ENCODE assay signal across 27 cellular contexts in the genomic region with DNA sequence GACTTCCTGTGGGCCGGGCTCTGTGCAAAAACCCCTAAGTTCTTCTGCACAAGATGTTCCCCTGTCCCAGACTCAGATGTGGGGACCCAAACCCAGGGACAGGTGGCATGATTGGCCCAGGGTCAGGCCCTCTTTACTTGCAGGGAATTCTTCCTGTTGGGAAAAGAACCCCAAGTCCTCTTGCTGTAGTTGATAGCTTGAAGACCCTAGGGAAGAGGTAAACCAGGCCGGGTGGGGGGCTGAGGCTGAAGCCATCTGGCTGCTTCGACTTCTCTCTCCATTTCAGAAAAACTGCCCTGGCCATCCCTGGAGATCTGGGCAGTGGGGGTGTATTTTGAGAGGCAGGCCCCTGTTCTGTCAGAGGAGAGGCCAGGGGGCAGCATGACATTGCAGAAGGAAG. TPM values are rescaled to one million over a fixed set of nuclear protein-coding genes. Genes with fewer than 3 reads are reported as not detected.
"Had no signal": no experiment of that assay in that cellular context is flagged by ENCODE, and none has a peak within 500 bp of the region (broad histone marks: within the 10 kb centered on the region; RNA-seq: fewer than 3 reads in every experiment).

No MANE protein-coding gene starts in this region.

- H3K27me3 Mint-ChIP-seq: activated CD4-positive, alpha-beta T cell treated with anti-CD3 and anti-CD28 coated beads, Interleukin-2, amount 10 ng/mL, durations not matched to agents 24 days and 14 days; activated naive CD8-positive, alpha-beta T cell had no signal

- H3K4me3 Mint-ChIP-seq: activated CD4-positive, alpha-beta memory T cell treated with anti-CD3 and anti-CD28 coated beads for 36 hours; activated CD4-positive, alpha-beta T cell treated with anti-CD3 and anti-CD28 coated beads for 36 hours; activated CD4-positive, alpha-beta T cell treated with anti-CD3 and anti-CD28 coated beads, Interleukin-2, amount 10 ng/mL, durations not matched to agents 24 days and 14 days; activated CD8-positive, alpha-beta memory T cell treated with anti-CD3 and anti-CD28 coated beads, Interleukin-2, amount 10 ng/mL, durations not matched to agents 7 days and 5 days; activated CD8-positive, alpha-beta T cell treated with anti-CD3 and anti-CD28 coated beads, Interleukin-2, amount 10 ng/mL, durations not matched to agents 7 days and 5 days; activated naive CD8-positive, alpha-beta T cell; activated T-cell treated with anti-CD3 and anti-CD28 coated beads, Interleukin-2, amount 50 U/mL, for 4 hours; activated T-helper 17 cell treated with anti-CD3 and anti-CD28 coated beads, Interleukin-2, amount 50 U/mL, for 72 hours; endodermal cell had no signal

- H3K4me3 ChIP-seq: colonic mucosa had no signal

- H3K36me3 Mint-ChIP-seq: activated CD4-positive, alpha-beta memory T cell treated with anti-CD3 and anti-CD28 coated beads for 36 hours; activated CD8-positive, alpha-beta memory T cell treated with anti-CD3 and anti-CD28 coated beads, Interleukin-2, amount 10 ng/mL, durations not matched to agents 7 days and 5 days; activated naive CD8-positive, alpha-beta T cell had no signal

- H3K4me1 ChIP-seq: colonic mucosa had no signal

- H3K4me1 Mint-ChIP-seq: activated CD4-positive, alpha-beta T cell treated with anti-CD3 and anti-CD28 coated beads for 36 hours; activated T-helper 17 cell treated with anti-CD3 and anti-CD28 coated beads, Interleukin-2, amount 50 U/mL, for 72 hours had no signal

- H3K9me3 Mint-ChIP-seq: activated CD4-positive, alpha-beta T cell treated with anti-CD3 and anti-CD28 coated beads, Interleukin-2, amount 10 ng/mL, durations not matched to agents 24 days and 14 days had no signal

- DNase-seq: activated CD4-positive, alpha-beta memory T cell treated with anti-CD3 and anti-CD28 coated beads for 36 hours; activated CD4-positive, alpha-beta T cell treated with anti-CD3 and anti-CD28 coated beads for 36 hours; activated CD4-positive, alpha-beta T cell treated with anti-CD3 and anti-CD28 coated beads, Interleukin-2, amount 10 ng/mL, durations not matched to agents 24 days and 14 days; activated CD4-positive, CD25-positive, alpha-beta regulatory T cell; activated CD4-positive, CD25-positive, alpha-beta regulatory T cell treated with anti-CD3 and anti-CD28 coated beads, Interleukin-2, amount 50 U/mL, for 72 hours; activated CD8-positive, alpha-beta memory T cell treated with anti-CD3 and anti-CD28 coated beads, Interleukin-2, amount 10 ng/mL, durations not matched to agents 7 days and 5 days; activated CD8-positive, alpha-beta T cell treated with anti-CD3 and anti-CD28 coated beads, Interleukin-2, amount 10 ng/mL, durations not matched to agents 7 days and 5 days; activated effector memory CD4-positive, alpha-beta T cell treated with Interleukin-2 at 50 U/mL for 16 hours; activated gamma-delta T cell treated with Interleukin-2 at 50 U/mL for 16 hours; activated naive CD4-positive, alpha-beta T cell treated with anti-CD3 and anti-CD28 coated beads, Interleukin-2, amount 50 U/mL, for 16 hours; activated naive CD4-positive, alpha-beta T cell treated with Interleukin-2 at 50 U/mL for 16 hours; activated T-cell treated with anti-CD3 and anti-CD28 coated beads, Interleukin-2, amount 50 U/mL, for 4 hours; anterior cingulate cortex; caudate nucleus; colonic mucosa; effector memory CD4-positive, alpha-beta T cell; endodermal cell; head of caudate nucleus; T-helper 1 cell; T-helper 2 cell had no signal

- H3K36me3 ChIP-seq: brain microvascular endothelial cell, colonic mucosa had no signal

- H3K27ac Mint-ChIP-seq: activated CD4-positive, alpha-beta memory T cell treated with anti-CD3 and anti-CD28 coated beads for 36 hours; activated CD4-positive, alpha-beta T cell treated with anti-CD3 and anti-CD28 coated beads for 36 hours; activated CD4-positive, alpha-beta T cell treated with anti-CD3 and anti-CD28 coated beads, Interleukin-2, amount 10 ng/mL, durations not matched to agents 24 days and 14 days; activated CD8-positive, alpha-beta memory T cell treated with anti-CD3 and anti-CD28 coated beads, Interleukin-2, amount 10 ng/mL, durations not matched to agents 7 days and 5 days; activated CD8-positive, alpha-beta T cell treated with anti-CD3 and anti-CD28 coated beads, Interleukin-2, amount 10 ng/mL, durations not matched to agents 7 days and 5 days; activated naive CD8-positive, alpha-beta T cell; activated T-helper 17 cell treated with anti-CD3 and anti-CD28 coated beads, Interleukin-2, amount 50 U/mL, for 72 hours; endodermal cell had no signal

- H3K27me3 ChIP-seq: brain microvascular endothelial cell, colonic mucosa had no signal

- H3K27ac ChIP-seq: colonic mucosa had no signal

- H3K9me3 ChIP-seq: colonic mucosa had no signal

- ATAC-seq: activated CD4-positive, alpha-beta T cell treated with anti-CD3 and anti-CD28 coated beads for 36 hours; activated CD8-positive, alpha-beta memory T cell treated with anti-CD3 and anti-CD28 coated beads, Interleukin-2, amount 10 ng/mL, durations not matched to agents 7 days and 5 days; activated CD8-positive, alpha-beta T cell treated with anti-CD3 and anti-CD28 coated beads, Interleukin-2, amount 10 ng/mL, durations not matched to agents 7 days and 5 days; activated T-cell treated with anti-CD3 and anti-CD28 coated beads, Interleukin-2, amount 50 U/mL, for 4 hours; activated T-helper 17 cell treated with anti-CD3 and anti-CD28 coated beads, Interleukin-2, amount 50 U/mL, for 72 hours; esophagus mucosa had no signal

RNA-seq across cellular contexts. Expression of gene SSUH2, which starts 23.5 kb away (rescaled TPM):
- total RNA-seq: activated CD4-positive, alpha-beta memory T cell treated with anti-CD3 and anti-CD28 coated beads for 36 hours; activated CD4-positive, alpha-beta T cell treated with anti-CD3 and anti-CD28 coated beads, Interleukin-2, amount 10 ng/mL, durations not matched to agents 24 days and 14 days; activated CD8-positive, alpha-beta memory T cell treated with anti-CD3 and anti-CD28 coated beads for 36 hours; activated T-cell treated with anti-CD3 and anti-CD28 coated beads, Interleukin-2, amount 50 U/mL, for 4 hours; astrocyte; epithelial cell of proximal tubule had no signal
